ENCODE assay signal across 8 cellular contexts in genomic region chr11:130003717-130004001, GRCh38. TPM values are rescaled to one million over a fixed set of nuclear protein-coding genes. Genes with fewer than 3 reads are reported as not detected.
DNase-seq lines count a peak whose midpoint lies in the region; ATAC-seq and TF ChIP-seq lines count a peak whose summit lies in the region.

No MANE protein-coding gene starts in this region.

- H3K4me2 ChIP-seq in neural cell (ENCODE audit: low read length) = peak overlapping the region; percentile 71

- H3K27me3 ChIP-seq in HUES6 (ENCODE audit: control insufficient read depth, insufficient read depth, low read length) (no peaks in the 10 kb centered on the region), neural cell (ENCODE audit: insufficient read depth, low read depth, low read length) (no peaks in the 10 kb centered on the region)

- TF ChIP-seq CTCF in coronary artery (IDR thresholded peaks at IDR 0.05) = no peak
- no peak for TF ChIP-seq CTCF in neural cell (IDR thresholded peaks at IDR 0.05; ENCODE audit: poor library complexity, severe bottlenecking)

- no peaks in the 10 kb centered on the region; the same call in 1 of the 2 replicates for H3K4me1 ChIP-seq in HUES6 (ENCODE audit: control insufficient read depth, insufficient read depth, low read length)

- DNase-seq in GM19238 (ENCODE audit: insufficient read length, low spot score) = peak; percentile 27
- DNase-seq in coronary artery (ENCODE audit: low spot score) = no peak
- no peak for DNase-seq in NCI-H1694 treated with DMSO at 0.1 percent for 48 hours (lab: John Stamatoyannopoulos, UW)
- no peak for DNase-seq in NCI-H1436 (lab: John Stamatoyannopoulos, UW)

- H3K4me3 ChIP-seq in HUES6 (ENCODE audit: low read depth, low read length) (peak overlapping the region; percentile 89), coronary artery (peak overlapping the region; percentile 94), neural cell (ENCODE audit: low read length) (peak overlapping the region; percentile 74)

- H3K36me3 ChIP-seq in HUES6 (ENCODE audit: control insufficient read depth, insufficient read depth, low read length) = no peaks in the 10 kb centered on the region
- no peaks in the 10 kb centered on the region for H3K36me3 ChIP-seq in neural cell (ENCODE audit: insufficient read depth, low read length)

- no peak for TF ChIP-seq RAD21 in neural cell (conservative IDR thresholded peaks at IDR 0.05)

- TF ChIP-seq EP300 in neural cell (conservative IDR thresholded peaks at IDR 0.05; ENCODE audit: poor library complexity, severe bottlenecking) = no peak

- peaks cover 20% of the 10 kb centered on the region for H3K79me2 ChIP-seq in neural cell (replicated peaks; ENCODE audit: insufficient read depth, low read length)

- ATAC-seq in GM21360 (IDR thresholded peaks at IDR 0.05; ENCODE audit: unreplicated experiment) (no peak), GM21723 (IDR thresholded peaks at IDR 0.05; ENCODE audit: unreplicated experiment) (no peak)

- no peaks in the 10 kb centered on the region for H4K20me1 ChIP-seq in neural cell (ENCODE audit: insufficient read depth)

- H3K9ac ChIP-seq in HUES6 (ENCODE audit: low read length) = peak overlapping the region; percentile 99
- peak overlapping the region; percentile 91 for H3K9ac ChIP-seq in neural cell (ENCODE audit: low read length)

- H2AFZ ChIP-seq in neural cell (ENCODE audit: low read depth, low read length) = peak overlapping the region; percentile 89

- peak overlapping the region; percentile 99 for H3K27ac ChIP-seq in HUES6 (ENCODE audit: low read depth, low read length)
- peak overlapping the region; percentile 98 for H3K27ac ChIP-seq in coronary artery
- peak overlapping the region; percentile 98 for H3K27ac ChIP-seq in neural cell (ENCODE audit: low read length)

- H3K9me2 ChIP-seq in neural cell (ENCODE audit: insufficient read depth, low read length) = no peaks in the 10 kb centered on the region

- H3K9me3 ChIP-seq in HUES6 (ENCODE audit: control insufficient read depth, insufficient read depth, low read depth, low read length) (no peaks in the 10 kb centered on the region), neural cell (ENCODE audit: low read length) (no peaks in the 10 kb centered on the region)

- peaks cover 7% of the 10 kb centered on the region for H3F3A ChIP-seq in neural cell (ENCODE audit: insufficient read depth, low read length, poor library complexity, severe bottlenecking)

TF ChIP-seq in neural cell, 6 proteins besides CTCF, POLR2A, EP300 and RAD21:
- TF ChIP-seq MXI1 (conservative IDR thresholded peaks at IDR 0.05; ENCODE audit: poor library complexity, severe bottlenecking) = no peak

RNA-seq across cellular contexts. Expression of gene PRDM10, which starts 1.0 kb away (rescaled TPM):
- polyA plus RNA-seq in neural cell = 13.7 and 15.3 TPM in 2 replicates
- 19.6 and 22.2 TPM in 2 replicates for polyA minus RNA-seq in neural cell
